9 cellular contexts compared by ENCODE assay signal in genomic region chr6:6712979-6713514, GRCh38.
A peak's percentile ranks its signal among the peaks of the same experiment; 100 is the strongest.
DNase-seq lines count a peak whose midpoint lies in the region; TF ChIP-seq lines count a peak whose summit lies in the region.
"Had no signal": no experiment of that assay in that cellular context is flagged by ENCODE, and none has a peak within 500 bp of the region (broad histone marks: within the 10 kb centered on the region; RNA-seq: fewer than 3 reads in every experiment).

No MANE protein-coding gene starts in this region.

- H3K9me3 ChIP-seq in colonic mucosa = no peaks in the 10 kb centered on the region

- intact Hi-C loops in colonic mucosa (cut with DNase I) = no loop called here

- no peak overlapping the region for H3K27ac Mint-ChIP-seq in IgD-negative memory B cell

- no peaks in the 10 kb centered on the region for H3K36me3 ChIP-seq in colonic mucosa

- H3K9me3 Mint-ChIP-seq in IgD-negative memory B cell = peaks cover 0 to 4% (median 0%) of the 10 kb centered on the region in 3 donors

- H3K27me3 ChIP-seq in colonic mucosa = no peaks in the 10 kb centered on the region

- H3K4me3 Mint-ChIP-seq in IgD-negative memory B cell = peak overlapping the region in 3 of 4 donors; percentile 9 to 34 (median 32)

- H3K36me3 Mint-ChIP-seq in IgD-negative memory B cell = no peaks in the 10 kb centered on the region

- no peak for TF ChIP-seq CTCF in colonic mucosa (IDR thresholded peaks at IDR 0.05)

- peak overlapping the region; percentile 75 for H3K27ac ChIP-seq in colonic mucosa
- H3K27ac ChIP-seq: VCaP had no signal

- H3K4me3 ChIP-seq in colonic mucosa = no peak overlapping the region

- H3K4me1 Mint-ChIP-seq in IgD-negative memory B cell = peaks cover 22 to 28% (median 23%) of the 10 kb centered on the region in 3 donors

- H3K27me3 Mint-ChIP-seq in IgD-negative memory B cell = peaks cover 7% of the 10 kb centered on the region

- peak overlapping the region; percentile 12 to 81 for H3K9ac ChIP-seq in colonic mucosa (ENCODE audit: low read depth in 2 of 2, low read length in 2 of 2)

- H3K4me1 ChIP-seq in colonic mucosa = peaks cover 16% of the 10 kb centered on the region

- DNase-seq in EL (peak; percentile 17), colonic mucosa (no peak), pons (ENCODE audit: low spot score) (peak; percentile 70), HT-29 (ENCODE audit: low spot score) (no peak), mesenteric fat pad (ENCODE audit: low spot score) (no peak), activated gamma-delta T cell treated with Interleukin-2 at 50 U/mL for 16 hours (no peak)
- DNase-seq in stimulated activated CD4-positive, alpha-beta T cell treated with anti-CD3 and anti-CD28 coated beads, Interleukin-12 subunit alpha, Interleukin-12 subunit beta, amount 100 ng/mL, for 4 hours = no peak

Comparison
In these comparisons a context has a peak if more than half of its experiments do, and no peak if none do; other contexts are left out.
1. DNase-seq: peak in EL (single experiment) and pons (single experiment); none in colonic mucosa (single experiment), stimulated activated CD4-positive, alpha-beta T cell treated with anti-CD3 and anti-CD28 coated beads, Interleukin-12 subunit alpha, Interleukin-12 subunit beta, amount 100 ng/mL, for 4 hours (single experiment), HT-29 (single experiment), mesenteric fat pad (single experiment) and activated gamma-delta T cell treated with Interleukin-2 at 50 U/mL for 16 hours (single experiment).